In genomic region chr2:218245214-218245613, GRCh38 we compare ENCODE assay signal across 15 cellular contexts. TPM values are rescaled to one million over a fixed set of nuclear protein-coding genes. Genes with fewer than 3 reads are reported as not detected.
DNase-seq lines count a peak whose midpoint lies in the region; ATAC-seq and TF ChIP-seq lines count a peak whose summit lies in the region.
"Had no signal": no experiment of that assay in that cellular context is flagged by ENCODE, and none has a peak within 500 bp of the region (broad histone marks: within the 10 kb centered on the region; RNA-seq: fewer than 3 reads in every experiment).

No MANE protein-coding gene starts in this region.

- no peak overlapping the region for H3K4me3 ChIP-seq in choroid plexus epithelial cell (ENCODE audit: low read depth, low read length)
- H3K4me3 ChIP-seq: HAP-1 had no signal

- no peak for TF ChIP-seq CTCF in choroid plexus epithelial cell (conservative IDR thresholded peaks at IDR 0.05; ENCODE audit: low read depth, low read length)

- intact Hi-C loops in activated CD4-positive, alpha-beta memory T cell treated with anti-CD3 and anti-CD28 coated beads for 36 hours (cut with micrococcal nuclease), result no loop called here

- no peak overlapping the region for H3K27ac Mint-ChIP-seq in activated CD4-positive, alpha-beta memory T cell treated with anti-CD3 and anti-CD28 coated beads for 36 hours
- no peak overlapping the region for H3K27ac Mint-ChIP-seq in activated CD4-positive, alpha-beta memory T cell treated with anti-CD3 and anti-CD28 coated beads, Interleukin-2, amount 10 ng/mL, durations not matched to agents 7 days and 5 days
- peak overlapping the region; percentile 30 to 77 for H3K27ac Mint-ChIP-seq in natural killer cell treated with Interleukin-12 subunit alpha and Interleukin-12 subunit beta and Interleukin-15 and Interleukin-18, amount 100 ng/mL, for 72 hours

- POLR2A ChIA-PET in activated CD4-positive, alpha-beta memory T cell treated with anti-CD3 and anti-CD28 coated beads for 36 hours (lab: Charles Lee), result interaction anchor here (2.5 kb wide), 1 partner anchor 10 kb away, joined by 7 read pairs; no protein-coding TSS in a partner anchor
- POLR2A ChIA-PET in activated CD4-positive, alpha-beta memory T cell treated with anti-CD3 and anti-CD28 coated beads, Interleukin-2, amount 10 ng/mL, durations not matched to agents 7 days and 5 days (lab: Charles Lee), result interaction anchor here (0.8 to 6.0 kb wide), 5 partner anchors 10 to 25 kb away, joined by 3 to 46 read pairs (median 7); partner anchors contain the start of genes AAMP and PNKD

- H3K36me3 Mint-ChIP-seq in activated CD4-positive, alpha-beta memory T cell treated with anti-CD3 and anti-CD28 coated beads for 36 hours, result peaks cover 76% of the 10 kb centered on the region
- H3K36me3 Mint-ChIP-seq in activated CD4-positive, alpha-beta memory T cell treated with anti-CD3 and anti-CD28 coated beads, Interleukin-2, amount 10 ng/mL, durations not matched to agents 7 days and 5 days (ENCODE audit: low read depth), result peaks cover 95% of the 10 kb centered on the region
- H3K36me3 Mint-ChIP-seq in natural killer cell treated with Interleukin-12 subunit alpha and Interleukin-12 subunit beta and Interleukin-15 and Interleukin-18, amount 100 ng/mL, for 72 hours, result peaks cover 30% of the 10 kb centered on the region

- H3K27me3 Mint-ChIP-seq in activated CD4-positive, alpha-beta memory T cell treated with anti-CD3 and anti-CD28 coated beads for 36 hours, result no peaks in the 10 kb centered on the region
- no peaks in the 10 kb centered on the region for H3K27me3 Mint-ChIP-seq in activated CD4-positive, alpha-beta memory T cell treated with anti-CD3 and anti-CD28 coated beads, Interleukin-2, amount 10 ng/mL, durations not matched to agents 7 days and 5 days
- H3K27me3 Mint-ChIP-seq in natural killer cell treated with Interleukin-12 subunit alpha and Interleukin-12 subunit beta and Interleukin-15 and Interleukin-18, amount 100 ng/mL, for 72 hours, result no peaks in the 10 kb centered on the region
- H3K27me3 Mint-ChIP-seq: naive B cell had no signal

- H3K4me3 Mint-ChIP-seq in activated CD4-positive, alpha-beta memory T cell treated with anti-CD3 and anti-CD28 coated beads for 36 hours, result no peak overlapping the region
- no peak overlapping the region for H3K4me3 Mint-ChIP-seq in activated CD4-positive, alpha-beta memory T cell treated with anti-CD3 and anti-CD28 coated beads, Interleukin-2, amount 10 ng/mL, durations not matched to agents 7 days and 5 days
- no peak overlapping the region for H3K4me3 Mint-ChIP-seq in natural killer cell treated with Interleukin-12 subunit alpha and Interleukin-12 subunit beta and Interleukin-15 and Interleukin-18, amount 100 ng/mL, for 72 hours

- ATAC-seq in natural killer cell treated with Interleukin-12 subunit alpha and Interleukin-12 subunit beta and Interleukin-15 and Interleukin-18, amount 100 ng/mL, for 72 hours, result no peak

- peak; percentile 4 for DNase-seq in activated CD4-positive, alpha-beta memory T cell treated with anti-CD3 and anti-CD28 coated beads for 36 hours
- no peak for DNase-seq in activated CD4-positive, alpha-beta memory T cell treated with anti-CD3 and anti-CD28 coated beads, Interleukin-2, amount 10 ng/mL, durations not matched to agents 7 days and 5 days
- peak; percentile 58 for DNase-seq in NCI-H2107 treated with DMSO at 0.1 percent for 48 hours (lab: John Stamatoyannopoulos, UW; ENCODE audit: unreplicated experiment)
- peak; percentile 56 for DNase-seq in choroid plexus epithelial cell (ENCODE audit: low read depth)
- no peak for DNase-seq in natural killer cell treated with Interleukin-12 subunit alpha and Interleukin-12 subunit beta and Interleukin-15 and Interleukin-18, amount 100 ng/mL, for 72 hours (ENCODE audit: low spot score)
- no peak for DNase-seq in erythroblast (lab: John Stamatoyannopoulos, UW)
- DNase-seq in HT-29 (ENCODE audit: low spot score), result no peak
- no peak for DNase-seq in central memory CD4-positive, alpha-beta T cell
- DNase-seq: COR-L47; effector memory CD4-positive, alpha-beta T cell; GF-D8; naive B cell; NCI-H2081 treated with DMSO at 0.1 percent for 48 hours; SHP77 had no signal

- H3K9me3 Mint-ChIP-seq in activated CD4-positive, alpha-beta memory T cell treated with anti-CD3 and anti-CD28 coated beads for 36 hours, result no peaks in the 10 kb centered on the region
- no peaks in the 10 kb centered on the region for H3K9me3 Mint-ChIP-seq in activated CD4-positive, alpha-beta memory T cell treated with anti-CD3 and anti-CD28 coated beads, Interleukin-2, amount 10 ng/mL, durations not matched to agents 7 days and 5 days
- H3K9me3 Mint-ChIP-seq in natural killer cell treated with Interleukin-12 subunit alpha and Interleukin-12 subunit beta and Interleukin-15 and Interleukin-18, amount 100 ng/mL, for 72 hours, result no peaks in the 10 kb centered on the region
- H3K9me3 Mint-ChIP-seq: naive B cell had no signal

- peaks cover 10% of the 10 kb centered on the region for H3K4me1 Mint-ChIP-seq in activated CD4-positive, alpha-beta memory T cell treated with anti-CD3 and anti-CD28 coated beads for 36 hours (ENCODE audit: low read depth)
- H3K4me1 Mint-ChIP-seq in activated CD4-positive, alpha-beta memory T cell treated with anti-CD3 and anti-CD28 coated beads, Interleukin-2, amount 10 ng/mL, durations not matched to agents 7 days and 5 days, result peaks cover 17% of the 10 kb centered on the region
- H3K4me1 Mint-ChIP-seq in natural killer cell treated with Interleukin-12 subunit alpha and Interleukin-12 subunit beta and Interleukin-15 and Interleukin-18, amount 100 ng/mL, for 72 hours (ENCODE audit: low read depth in 2 of 2), result peaks cover 12 to 29% of the 10 kb centered on the region in 2 donors
- H3K4me1 Mint-ChIP-seq: naive B cell had no signal

- TF ChIP-seq POLR2A in erythroblast (IDR thresholded peaks at IDR 0.05; ENCODE audit: low read length), result no peak

- CTCF ChIA-PET in activated CD4-positive, alpha-beta memory T cell treated with anti-CD3 and anti-CD28 coated beads for 36 hours (lab: Charles Lee), result interaction anchor here (1.2 kb wide), 1 partner anchor 16 kb away, joined by 3 read pairs; no protein-coding TSS in a partner anchor
- CTCF ChIA-PET in activated CD4-positive, alpha-beta memory T cell treated with anti-CD3 and anti-CD28 coated beads, Interleukin-2, amount 10 ng/mL, durations not matched to agents 7 days and 5 days (lab: Charles Lee), result interaction anchor here (1.3 to 1.7 kb wide), 2 partner anchors 12 kb away, joined by 4 to 9 read pairs; no protein-coding TSS in a partner anchor

RNA-seq across cellular contexts. Expression of gene GPBAR1, which starts 15.6 kb away (rescaled TPM):
- total RNA-seq in activated CD4-positive, alpha-beta memory T cell treated with anti-CD3 and anti-CD28 coated beads for 36 hours, result under 1 TPM; 0.14 to 0.19 TPM
- total RNA-seq in activated CD4-positive, alpha-beta memory T cell treated with anti-CD3 and anti-CD28 coated beads, Interleukin-2, amount 10 ng/mL, durations not matched to agents 7 days and 5 days, result under 1 TPM; 0.68 to 0.75 TPM
- total RNA-seq in natural killer cell treated with Interleukin-12 subunit alpha and Interleukin-12 subunit beta and Interleukin-15 and Interleukin-18, amount 100 ng/mL, for 72 hours, result 1 to 10 TPM; 2.6 to 3.0 TPM
- total RNA-seq in HT-29 (2014; rRNA removed; shearing (Covaris generic)), result 0.05 and 0.56 TPM in 2 replicates

RNA-seq across cellular contexts. Expression of gene AAMP, which starts 24.7 kb away (rescaled TPM):
- total RNA-seq in activated CD4-positive, alpha-beta memory T cell treated with anti-CD3 and anti-CD28 coated beads for 36 hours, result 10 to 100 TPM; 60.8 to 65.6 TPM
- total RNA-seq in activated CD4-positive, alpha-beta memory T cell treated with anti-CD3 and anti-CD28 coated beads, Interleukin-2, amount 10 ng/mL, durations not matched to agents 7 days and 5 days, result 10 to 100 TPM; 44.2 to 46.8 TPM
- 100 to 1,000 TPM in 1 of 2 donors, 10 to 100 TPM in 1; 75.6 to 104 TPM for total RNA-seq in natural killer cell treated with Interleukin-12 subunit alpha and Interleukin-12 subunit beta and Interleukin-15 and Interleukin-18, amount 100 ng/mL, for 72 hours
- 266 and 310 TPM in 2 replicates for total RNA-seq in HT-29 (2014; rRNA removed; shearing (Covaris generic))

RNA-seq across cellular contexts. Expression of gene PNKD, which starts 25.1 kb away (rescaled TPM):
- 10 to 100 TPM; 18.4 to 19.4 TPM for total RNA-seq in activated CD4-positive, alpha-beta memory T cell treated with anti-CD3 and anti-CD28 coated beads for 36 hours
- 10 to 100 TPM; 30.1 to 31.8 TPM for total RNA-seq in activated CD4-positive, alpha-beta memory T cell treated with anti-CD3 and anti-CD28 coated beads, Interleukin-2, amount 10 ng/mL, durations not matched to agents 7 days and 5 days
- total RNA-seq in natural killer cell treated with Interleukin-12 subunit alpha and Interleukin-12 subunit beta and Interleukin-15 and Interleukin-18, amount 100 ng/mL, for 72 hours, result 10 to 100 TPM; 20.6 to 22.0 TPM
- 73.9 and 77.2 TPM in 2 replicates for total RNA-seq in HT-29 (2014; rRNA removed; shearing (Covaris generic))

RNA-seq across cellular contexts. Expression of gene ARPC2, which starts 28.2 kb away (rescaled TPM):
- 100 to 1,000 TPM; 564 to 570 TPM for total RNA-seq in activated CD4-positive, alpha-beta memory T cell treated with anti-CD3 and anti-CD28 coated beads for 36 hours
- total RNA-seq in activated CD4-positive, alpha-beta memory T cell treated with anti-CD3 and anti-CD28 coated beads, Interleukin-2, amount 10 ng/mL, durations not matched to agents 7 days and 5 days, result 100 to 1,000 TPM; 765 to 778 TPM
- total RNA-seq in natural killer cell treated with Interleukin-12 subunit alpha and Interleukin-12 subunit beta and Interleukin-15 and Interleukin-18, amount 100 ng/mL, for 72 hours, result 100 to 1,000 TPM; 509 to 675 TPM
- total RNA-seq in HT-29 (2014; rRNA removed; shearing (Covaris generic)), result 220 and 244 TPM in 2 replicates

RNA-seq across cellular contexts. Expression of gene TMBIM1, which starts 47.1 kb away (rescaled TPM):
- total RNA-seq in activated CD4-positive, alpha-beta memory T cell treated with anti-CD3 and anti-CD28 coated beads for 36 hours, result 10 to 100 TPM; 71.8 to 79.2 TPM
- total RNA-seq in activated CD4-positive, alpha-beta memory T cell treated with anti-CD3 and anti-CD28 coated beads, Interleukin-2, amount 10 ng/mL, durations not matched to agents 7 days and 5 days, result 100 to 1,000 TPM; 105 to 107 TPM
- total RNA-seq in natural killer cell treated with Interleukin-12 subunit alpha and Interleukin-12 subunit beta and Interleukin-15 and Interleukin-18, amount 100 ng/mL, for 72 hours, result 10 to 100 TPM; 42.8 to 79.0 TPM
- 229 and 311 TPM in 2 replicates for total RNA-seq in HT-29 (2014; rRNA removed; shearing (Covaris generic))

Comparison
In these comparisons a context has a peak if more than half of its experiments do, and no peak if none do; other contexts are left out.
1. DNase-seq: peak in activated CD4-positive, alpha-beta memory T cell treated with anti-CD3 and anti-CD28 coated beads for 36 hours (single experiment), NCI-H2107 treated with DMSO at 0.1 percent for 48 hours (single experiment) and choroid plexus epithelial cell (single experiment); none in activated CD4-positive, alpha-beta memory T cell treated with anti-CD3 and anti-CD28 coated beads, Interleukin-2, amount 10 ng/mL, durations not matched to agents 7 days and 5 days (single experiment), natural killer cell treated with Interleukin-12 subunit alpha and Interleukin-12 subunit beta and Interleukin-15 and Interleukin-18, amount 100 ng/mL, for 72 hours (single experiment), erythroblast (0 of 2), HT-29 (single experiment) and central memory CD4-positive, alpha-beta T cell (single experiment).
2. H3K27ac Mint-ChIP-seq: peak in natural killer cell treated with Interleukin-12 subunit alpha and Interleukin-12 subunit beta and Interleukin-15 and Interleukin-18, amount 100 ng/mL, for 72 hours (2 of 2); none in activated CD4-positive, alpha-beta memory T cell treated with anti-CD3 and anti-CD28 coated beads for 36 hours (single experiment) and activated CD4-positive, alpha-beta memory T cell treated with anti-CD3 and anti-CD28 coated beads, Interleukin-2, amount 10 ng/mL, durations not matched to agents 7 days and 5 days (single experiment).